27 cellular contexts compared by ENCODE assay signal in the genomic region with DNA sequence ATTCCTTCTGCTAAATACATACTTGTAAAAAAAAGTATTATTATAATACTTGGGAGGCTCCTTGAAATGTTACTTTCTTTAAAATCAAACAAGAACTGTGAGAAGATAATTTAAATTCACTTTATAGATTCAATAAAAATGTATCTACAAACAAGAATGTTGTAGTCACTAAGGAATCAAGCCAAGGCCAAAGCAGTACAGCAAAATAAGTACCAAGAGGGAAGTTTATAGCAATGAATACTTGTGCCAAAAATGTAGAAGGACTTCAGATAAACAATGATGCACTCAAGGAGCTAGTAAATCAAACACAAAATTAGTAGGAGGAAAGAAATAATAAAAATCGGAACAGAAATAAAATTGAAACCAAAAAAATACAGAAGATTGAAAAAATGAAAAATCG.
"Had no signal": no experiment of that assay in that cellular context is flagged by ENCODE, and none has a peak within 500 bp of the region (broad histone marks: within the 10 kb centered on the region; RNA-seq: fewer than 3 reads in every experiment).

No MANE protein-coding gene starts in this region.

- H3K9me3 ChIP-seq: left ventricle myocardium inferior, ovary, prostate gland, stomach, testis, thyroid gland, transverse colon, upper lobe of left lung, vagina had no signal

- H3K4me1 ChIP-seq: left ventricle myocardium inferior, prostate gland, stomach, testis, thyroid gland, transverse colon, upper lobe of left lung, vagina had no signal

- H3K4me3 ChIP-seq: left ventricle myocardium inferior, lung, ovary, prostate gland, skin epidermis, stomach, testis, thyroid gland, transverse colon, upper lobe of left lung, vagina had no signal

- DNase-seq: hypothalamus; immature natural killer cell; left ventricle myocardium inferior; mesendoderm; naive B cell; natural killer cell; nephron progenitor cell; ovary; retina; right cardiac atrium; stimulated activated CD4-positive, alpha-beta T cell treated with anti-CD3 and anti-CD28 coated beads, Interleukin-12 subunit alpha, Interleukin-12 subunit beta, amount 100 ng/mL, for 4 hours; stimulated activated CD4-positive, alpha-beta T cell treated with anti-CD3 and anti-CD28 coated beads, Interleukin-15, amount 100 ng/mL, for 24 hours; stimulated activated CD4-positive, alpha-beta T cell treated with anti-CD3 and anti-CD28 coated beads, Interleukin-2, amount 100 ng/mL, for 24 hours; stimulated activated CD4-positive, alpha-beta T cell treated with anti-CD3 and anti-CD28 coated beads, Interleukin-4, amount 100 ng/mL, for 1 hour; stimulated activated naive B cell treated with anti-CD40 and anti-IgM and Interleukin-4, amounts not matched to agents 10 μg/mL and 1 μg/mL and 100 μg/mL, for 72 hours; stimulated activated naive CD8-positive, alpha-beta T cell treated with anti-CD3 and anti-CD28 coated beads, Interleukin-15, Interleukin-2, amounts not matched to agents 100 U/mL and 50 U/mL, for 24 hours; stomach; testis; thyroid gland; transverse colon; upper lobe of left lung had no signal

- H3K27ac ChIP-seq: left ventricle myocardium inferior, ovary, prostate gland, stomach, testis, thyroid gland, transverse colon, upper lobe of left lung, vagina had no signal

- ATAC-seq: natural killer cell; right cardiac atrium; sciatic nerve; stimulated activated naive B cell treated with anti-CD40 and anti-IgM and Interleukin-4, amounts not matched to agents 10 μg/mL and 1 μg/mL and 100 μg/mL, for 72 hours; stimulated activated naive CD8-positive, alpha-beta T cell treated with anti-CD3 and anti-CD28 coated beads, Interleukin-15, Interleukin-2, amounts not matched to agents 100 U/mL and 50 U/mL, for 24 hours had no signal

- H3K36me3 ChIP-seq: left ventricle myocardium inferior, ovary, prostate gland, stomach, thyroid gland, transverse colon, upper lobe of left lung, vagina had no signal

- H3K27me3 ChIP-seq: ovary, stomach, testis, thyroid gland, transverse colon, upper lobe of left lung, vagina had no signal

- FAIRE-seq: islet of Langerhans had no signal
